In genomic region chr4:165378763-165379631, GRCh38 we compare ENCODE assay signal across 8 cellular contexts. TPM values are rescaled to one million over a fixed set of nuclear protein-coding genes. Genes with fewer than 3 reads are reported as not detected.
DNase-seq lines count a peak whose midpoint lies in the region; ATAC-seq and TF ChIP-seq lines count a peak whose summit lies in the region.

TSS of gene CPE (plus strand) at chr4:165379008. CDS start at chr4:165379222, 214 bp downstream.

- H3K27me3 Mint-ChIP-seq in endodermal cell (ENCODE audit: insufficient read depth), result peaks cover 11% of the 10 kb centered on the region

- H3K9ac ChIP-seq in endodermal cell (ENCODE audit: extremely low read depth, low read length, poor library complexity, severe bottlenecking) (peak within 1 kb of the TSS; percentile 70), mesenchymal stem cell (ENCODE audit: low read length) (peak within 1 kb of the TSS; percentile 86)

- ATAC-seq in GM19035 (IDR thresholded peaks at IDR 0.05; ENCODE audit: unreplicated experiment) (peak; percentile 81), HG03378 (IDR thresholded peaks at IDR 0.05; ENCODE audit: unreplicated experiment) (peak; percentile 74)

- H3K27me3 ChIP-seq in endodermal cell (ENCODE audit: control insufficient read depth, insufficient read depth, low read length, poor library complexity, severe bottlenecking) (no peaks in the 10 kb centered on the region), mesenchymal stem cell (ENCODE audit: control insufficient read depth in 1 of 2, insufficient read depth in 1 of 2, low read length in 2 of 2) (no peaks in the 10 kb centered on the region)

- H3K27ac ChIP-seq in endodermal cell (ENCODE audit: low read depth, low read length) (no peak within 1 kb of the TSS), mesenchymal stem cell (ENCODE audit: low read length, poor library complexity, severe bottlenecking) (peak within 1 kb of the TSS; percentile 80)

- H3K4me1 Mint-ChIP-seq in endodermal cell, result peaks cover 49% of the 10 kb centered on the region

- peak within 1 kb of the TSS in 1 of 2 experiments; percentile 87 for H3K14ac ChIP-seq in mesenchymal stem cell (ENCODE audit: low read length in 2 of 2)

- DNase-seq in AG08396 (ENCODE audit: low spot score) (peak; percentile 87), NCI-H69 (lab: John Stamatoyannopoulos, UW) (peak; percentile 87), activated T-cell treated with anti-CD3 and anti-CD28 coated beads for 4 hours (peak; percentile 10), endodermal cell (peak; percentile 90), mesenchymal stem cell (peak; percentile 84)
- DNase-seq in stimulated activated CD8-positive, alpha-beta memory T cell treated with anti-CD3 and anti-CD28 coated beads, Interleukin-12 subunit alpha, Interleukin-12 subunit beta, amount 100 ng/mL, for 4 hours (ENCODE audit: low read depth), result peak; percentile 17

- H3K4me3 ChIP-seq in endodermal cell (ENCODE audit: low read length) (peak within 1 kb of the TSS; percentile 83), mesenchymal stem cell (ENCODE audit: insufficient read depth in 1 of 2, low read depth in 1 of 2, low read length in 2 of 2) (peak within 1 kb of the TSS; percentile 77 to 80)

- H3K27ac Mint-ChIP-seq in endodermal cell, result peak within 1 kb of the TSS; percentile 87

- H3K9me3 Mint-ChIP-seq in endodermal cell, result no peaks in the 10 kb centered on the region

- H4K8ac ChIP-seq in mesenchymal stem cell (ENCODE audit: low read length), result peak within 1 kb of the TSS; percentile 92

- H3K4me3 Mint-ChIP-seq in endodermal cell, result peak within 1 kb of the TSS; percentile 77

- H3K4me2 ChIP-seq in mesenchymal stem cell (ENCODE audit: low read length, poor library complexity, severe bottlenecking), result peak within 1 kb of the TSS; percentile 60

- peaks cover 4% of the 10 kb centered on the region for H3K79me1 ChIP-seq in mesenchymal stem cell (replicated peaks; ENCODE audit: low read length, poor library complexity, severe bottlenecking)

- H3K18ac ChIP-seq in mesenchymal stem cell (ENCODE audit: low read depth in 1 of 2, low read length in 2 of 2), result peak within 1 kb of the TSS; percentile 79 to 94

- TF ChIP-seq CTCF in endodermal cell (conservative IDR thresholded peaks at IDR 0.05), result peak; percentile 54

- H2AK5ac ChIP-seq in mesenchymal stem cell (ENCODE audit: low read length, severe bottlenecking), result no peak within 1 kb of the TSS

- H3K23ac ChIP-seq in mesenchymal stem cell (ENCODE audit: low read length in 2 of 2), result peak within 1 kb of the TSS in 1 of 2 experiments; percentile 40

- peak within 1 kb of the TSS; percentile 7 for H2AFZ ChIP-seq in mesenchymal stem cell (ENCODE audit: low read depth, low read length)

- H3K4me1 ChIP-seq in endodermal cell (ENCODE audit: control insufficient read depth, insufficient read depth, low read length) (peaks cover 16% of the 10 kb centered on the region), mesenchymal stem cell (ENCODE audit: control insufficient read depth, insufficient read depth, low read depth, low read length) (no peaks in the 10 kb centered on the region)

- peak within 1 kb of the TSS; percentile 35 to 96 for H2BK12ac ChIP-seq in mesenchymal stem cell (ENCODE audit: low read length in 2 of 2)

- peak within 1 kb of the TSS; percentile 80 for H2BK5ac ChIP-seq in mesenchymal stem cell (ENCODE audit: low read depth, low read length, poor library complexity, severe bottlenecking)

- H2BK15ac ChIP-seq in mesenchymal stem cell (ENCODE audit: low read depth, poor library complexity, severe bottlenecking), result peak within 1 kb of the TSS; percentile 28

- 1 to 4% methylated on average over 22 to 82 of the region's 82 CpGs for WGBS in endodermal cell (ENCODE audit: insufficient coverage in 1 of 2, insufficient read length in 1 of 2), 2 experiments
- under 1% methylated on average over 52 of the region's 82 CpGs for WGBS in mesenchymal stem cell

- H3K36me3 ChIP-seq in endodermal cell (ENCODE audit: control insufficient read depth, insufficient read depth, low read length) (peaks cover 14% of the 10 kb centered on the region), mesenchymal stem cell (ENCODE audit: control insufficient read depth in 1 of 2, insufficient read depth in 2 of 2, low read depth in 1 of 2, low read length in 2 of 2) (no peaks in the 10 kb centered on the region)

- H2BK120ac ChIP-seq in mesenchymal stem cell (ENCODE audit: low read depth, low read length), result peak within 1 kb of the TSS; percentile 54

- no peaks in the 10 kb centered on the region for H3K36me3 Mint-ChIP-seq in endodermal cell (ENCODE audit: low read depth)

- peak within 1 kb of the TSS in 1 of 2 experiments; percentile 77 for H3K4ac ChIP-seq in mesenchymal stem cell (ENCODE audit: low read depth in 1 of 2, low read length in 2 of 2)

- H4K91ac ChIP-seq in mesenchymal stem cell (ENCODE audit: low read length), result peak within 1 kb of the TSS; percentile 67

- H3K9me3 ChIP-seq in endodermal cell (ENCODE audit: control insufficient read depth, low read length) (no peaks in the 10 kb centered on the region), mesenchymal stem cell (ENCODE audit: control insufficient read depth, low read length) (no peaks in the 10 kb centered on the region)

RNA-seq across cellular contexts. Expression of gene CPE, which starts in this region (rescaled TPM):
- total RNA-seq in endodermal cell, result 100 to 1,000 TPM; 237 to 298 TPM
- 128 TPM for polyA plus RNA-seq in endodermal cell (2013, experiment 1 of 2)
- 134 TPM for polyA plus RNA-seq in endodermal cell (2013, experiment 2 of 2)
- 60.8 TPM for polyA plus RNA-seq in mesenchymal stem cell (2013, experiment 1 of 2)
- polyA plus RNA-seq in mesenchymal stem cell (2013, experiment 2 of 2), result 63.6 TPM

Comparison
In these comparisons a context has a peak if more than half of its experiments do, and no peak if none do; other contexts are left out.
1. DNase-seq: peak in every context shown above with its lines; median percentile 90 in endodermal cell; 87 in AG08396; 87 in NCI-H69; 84 in mesenchymal stem cell; 17 in stimulated activated CD8-positive, alpha-beta memory T cell treated with anti-CD3 and anti-CD28 coated beads, Interleukin-12 subunit alpha, Interleukin-12 subunit beta, amount 100 ng/mL, for 4 hours; 10 in activated T-cell treated with anti-CD3 and anti-CD28 coated beads for 4 hours.